16 cellular contexts compared by ENCODE assay signal in the genomic region with DNA sequence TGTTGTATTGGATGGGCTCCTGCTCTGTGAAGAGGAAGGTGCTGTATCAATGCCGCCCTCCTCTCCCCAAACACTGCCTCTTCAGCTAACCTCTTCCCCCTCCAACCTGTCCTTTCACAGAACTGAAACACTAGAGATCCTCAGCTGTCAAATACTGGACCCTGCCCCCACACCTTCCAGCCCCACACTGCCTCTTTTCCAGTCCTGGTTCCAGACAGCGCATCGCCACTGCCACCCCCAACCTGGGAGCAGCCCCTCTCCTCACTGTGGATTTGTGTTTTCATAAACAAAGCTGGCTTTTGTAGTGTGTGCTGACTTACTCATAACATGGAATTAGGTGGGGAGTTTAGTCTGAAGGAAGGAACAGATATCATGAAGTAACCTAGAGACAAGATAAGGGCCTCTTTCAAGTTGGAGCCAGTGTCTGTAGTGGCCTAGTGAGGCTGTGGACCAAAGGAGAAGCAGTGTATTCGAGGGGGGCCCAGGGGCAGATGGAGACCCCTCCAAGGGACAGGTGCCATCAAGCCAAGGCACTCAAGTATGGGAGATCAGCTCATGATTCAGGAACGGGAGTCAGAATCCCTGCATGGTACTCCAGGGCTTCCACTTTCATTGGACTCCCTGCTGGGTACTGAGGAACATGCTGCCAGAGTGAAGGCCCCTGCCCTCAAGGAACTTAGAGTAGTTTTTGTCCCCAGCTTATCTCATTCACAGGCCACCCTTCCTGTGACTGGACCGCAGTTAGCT. TPM values are rescaled to one million over a fixed set of nuclear protein-coding genes. Genes with fewer than 3 reads are reported as not detected.
DNase-seq lines count a peak whose midpoint lies in the region; ATAC-seq and TF ChIP-seq lines count a peak whose summit lies in the region.
"Had no signal": no experiment of that assay in that cellular context is flagged by ENCODE, and none has a peak within 500 bp of the region (broad histone marks: within the 10 kb centered on the region; RNA-seq: fewer than 3 reads in every experiment).

No MANE protein-coding gene starts in this region.

- no peak overlapping the region for H3K27ac Mint-ChIP-seq in activated T-helper 1 cell treated with anti-CD3 and anti-CD28 coated beads, Interleukin-12 subunit alpha, Interleukin-12 subunit beta, Interleukin-2, Interleukin-4 antibody, amounts not matched to agents 30 ng/mL and 10 ng/mL and 1 ng/mL, durations not matched to agents 14 hours and 24 hours and 36 hours
- no peak overlapping the region for H3K27ac Mint-ChIP-seq in effector memory CD8-positive, alpha-beta T cell
- H3K27ac Mint-ChIP-seq: activated CD8-positive, alpha-beta T cell treated with anti-CD3 and anti-CD28 coated beads, Interleukin-2, amount 10 ng/mL, durations not matched to agents 7 days and 5 days had no signal

- no peak for TF ChIP-seq POLR2A in heart left ventricle (IDR thresholded peaks at IDR 0.05)

- no peaks in the 10 kb centered on the region for H3K36me3 Mint-ChIP-seq in activated T-helper 1 cell treated with anti-CD3 and anti-CD28 coated beads, Interleukin-12 subunit alpha, Interleukin-12 subunit beta, Interleukin-2, Interleukin-4 antibody, amounts not matched to agents 30 ng/mL and 10 ng/mL and 1 ng/mL, durations not matched to agents 14 hours and 24 hours and 36 hours (ENCODE audit: low read depth)
- peaks cover 2% of the 10 kb centered on the region for H3K36me3 Mint-ChIP-seq in effector memory CD8-positive, alpha-beta T cell (ENCODE audit: insufficient read depth)

- intact Hi-C loops in heart left ventricle (cut with DNase I): no loop called here
- intact Hi-C loops in left ventricle myocardium superior (cut with micrococcal nuclease): no loop called here
- intact Hi-C loops in activated T-helper 1 cell treated with anti-CD3 and anti-CD28 coated beads, Interleukin-12 subunit alpha, Interleukin-12 subunit beta, Interleukin-2, Interleukin-4 antibody, amounts not matched to agents 30 ng/mL and 10 ng/mL and 1 ng/mL, durations not matched to agents 14 hours and 24 hours and 36 hours (cut with micrococcal nuclease): no loop called here

- H3K4me3 ChIP-seq in heart left ventricle (peak overlapping the region in 7 of 12 donors; percentile 57 to 80 (median 65)), iPS-18a (ENCODE audit: low read length) (peak overlapping the region; percentile 73), thoracic aorta (peak overlapping the region; percentile 84)
- H3K4me3 ChIP-seq: esophagus squamous epithelium, lung, testis had no signal

- TF ChIP-seq CTCF in heart left ventricle (IDR thresholded peaks at IDR 0.05) (no peak), thoracic aorta (IDR thresholded peaks at IDR 0.05) (no peak)

- peak overlapping the region in 6 of 12 donors; percentile 36 to 76 (median 66) for H3K27ac ChIP-seq in heart left ventricle
- H3K27ac ChIP-seq in iPS-18a (ENCODE audit: low read length): no peak overlapping the region
- H3K27ac ChIP-seq in thoracic aorta: peak overlapping the region; percentile 74 to 82
- H3K27ac ChIP-seq: esophagus squamous epithelium, testis had no signal

- peaks cover 6% of the 10 kb centered on the region for H3K4me1 Mint-ChIP-seq in activated T-helper 1 cell treated with anti-CD3 and anti-CD28 coated beads, Interleukin-12 subunit alpha, Interleukin-12 subunit beta, Interleukin-2, Interleukin-4 antibody, amounts not matched to agents 30 ng/mL and 10 ng/mL and 1 ng/mL, durations not matched to agents 14 hours and 24 hours and 36 hours (ENCODE audit: low read depth)
- H3K4me1 Mint-ChIP-seq in effector memory CD8-positive, alpha-beta T cell (ENCODE audit: low read depth in 2 of 2): peaks cover 4 to 5% of the 10 kb centered on the region in 2 donors

- ATAC-seq in heart left ventricle: no peak
- ATAC-seq in left ventricle myocardium superior: no peak
- ATAC-seq in thoracic aorta (ENCODE audit: insufficient number of reproducible peaks, low FRiP score, low read depth): no peak
- ATAC-seq in effector memory CD8-positive, alpha-beta T cell (replicated peaks): no peak
- ATAC-seq: activated CD8-positive, alpha-beta T cell treated with anti-CD3 and anti-CD28 coated beads, Interleukin-2, amount 10 ng/mL, durations not matched to agents 7 days and 5 days had no signal

- no peak for DNase-seq in heart left ventricle
- no peak for DNase-seq in left ventricle myocardium superior
- DNase-seq in activated T-helper 1 cell treated with anti-CD3 and anti-CD28 coated beads, Interleukin-12 subunit alpha, Interleukin-12 subunit beta, Interleukin-2, Interleukin-4 antibody, amounts not matched to agents 30 ng/mL and 10 ng/mL and 1 ng/mL, durations not matched to agents 14 hours and 24 hours and 36 hours (ENCODE audit: low spot score): no peak
- DNase-seq in thoracic aorta (ENCODE audit: low spot score): no peak
- no peak for DNase-seq in SIG-M5 (lab: John Stamatoyannopoulos, UW)
- no peak for DNase-seq in effector memory CD8-positive, alpha-beta T cell
- DNase-seq in dermis blood vessel endothelial cell: no peak
- DNase-seq: activated CD8-positive, alpha-beta T cell treated with anti-CD3 and anti-CD28 coated beads, Interleukin-2, amount 10 ng/mL, durations not matched to agents 7 days and 5 days; activated naive CD4-positive, alpha-beta T cell treated with Interleukin-2 at 50 U/mL for 16 hours; esophagus squamous epithelium; NCI-H2081; NK-92 treated with Interleukin-12 subunit alpha and Interleukin-12 subunit beta, amount 100 ng/mL, for 24 hours; stimulated activated CD4-positive, alpha-beta T cell treated with anti-CD3 and anti-CD28 coated beads, Interleukin-15, amount 100 ng/mL, for 24 hours; testis had no signal

- H3K27me3 ChIP-seq in heart left ventricle (peaks cover 0 to 52% (median 13%) of the 10 kb centered on the region in 9 donors), iPS-18a (ENCODE audit: control insufficient read depth, insufficient read depth, low read length) (peaks cover 86% of the 10 kb centered on the region), thoracic aorta (replicated peaks; ENCODE audit: insufficient read depth) (no peaks in the 10 kb centered on the region)
- H3K27me3 ChIP-seq: testis had no signal

- no peaks in the 10 kb centered on the region for H3K9me3 Mint-ChIP-seq in activated T-helper 1 cell treated with anti-CD3 and anti-CD28 coated beads, Interleukin-12 subunit alpha, Interleukin-12 subunit beta, Interleukin-2, Interleukin-4 antibody, amounts not matched to agents 30 ng/mL and 10 ng/mL and 1 ng/mL, durations not matched to agents 14 hours and 24 hours and 36 hours
- no peaks in the 10 kb centered on the region for H3K9me3 Mint-ChIP-seq in effector memory CD8-positive, alpha-beta T cell

- H3K27me3 Mint-ChIP-seq in activated T-helper 1 cell treated with anti-CD3 and anti-CD28 coated beads, Interleukin-12 subunit alpha, Interleukin-12 subunit beta, Interleukin-2, Interleukin-4 antibody, amounts not matched to agents 30 ng/mL and 10 ng/mL and 1 ng/mL, durations not matched to agents 14 hours and 24 hours and 36 hours (ENCODE audit: insufficient read depth): peaks cover 54% of the 10 kb centered on the region
- peaks cover 77 to 95% of the 10 kb centered on the region in 2 donors for H3K27me3 Mint-ChIP-seq in effector memory CD8-positive, alpha-beta T cell

- H3K4me1 ChIP-seq in heart left ventricle: peaks cover 0 to 73% (median 15%) of the 10 kb centered on the region in 12 donors
- peaks cover 37% of the 10 kb centered on the region for H3K4me1 ChIP-seq in iPS-18a (ENCODE audit: control insufficient read depth, low read depth, low read length)
- peaks cover 15 to 58% of the 10 kb centered on the region in 2 donors for H3K4me1 ChIP-seq in thoracic aorta (ENCODE audit: control insufficient read depth in 1 of 2, low read depth in 2 of 2)

- H3K9ac ChIP-seq in iPS-18a (ENCODE audit: low read length): no peak overlapping the region

- H3K4me3 Mint-ChIP-seq in activated T-helper 1 cell treated with anti-CD3 and anti-CD28 coated beads, Interleukin-12 subunit alpha, Interleukin-12 subunit beta, Interleukin-2, Interleukin-4 antibody, amounts not matched to agents 30 ng/mL and 10 ng/mL and 1 ng/mL, durations not matched to agents 14 hours and 24 hours and 36 hours: peak overlapping the region; percentile 50
- H3K4me3 Mint-ChIP-seq in effector memory CD8-positive, alpha-beta T cell: no peak overlapping the region
- H3K4me3 Mint-ChIP-seq: activated CD8-positive, alpha-beta T cell treated with anti-CD3 and anti-CD28 coated beads, Interleukin-2, amount 10 ng/mL, durations not matched to agents 7 days and 5 days had no signal

- H3K36me3 ChIP-seq in heart left ventricle (no peaks in the 10 kb centered on the region), iPS-18a (ENCODE audit: control insufficient read depth, low read depth, low read length) (no peaks in the 10 kb centered on the region), thoracic aorta (no peaks in the 10 kb centered on the region)
- H3K36me3 ChIP-seq: esophagus squamous epithelium had no signal

- H3K9me3 ChIP-seq in heart left ventricle: no peaks in the 10 kb centered on the region
- no peaks in the 10 kb centered on the region for H3K9me3 ChIP-seq in iPS-18a (ENCODE audit: control insufficient read depth, low read depth, low read length)
- H3K9me3 ChIP-seq in thoracic aorta: no peaks in the 10 kb centered on the region
- H3K9me3 ChIP-seq: esophagus squamous epithelium, testis had no signal

- 74 to 86% (median 83%) methylated on average over 6 of the region's 6 CpGs for WGBS in heart left ventricle, 4 donors

RNA-seq across cellular contexts. Expression of gene SCUBE3, which starts 2.1 kb away (rescaled TPM):
- 10 to 100 TPM in 2 of 9 donors, 1 to 10 TPM in 7; 1.7 to 18.7 (median 4.6) TPM for total RNA-seq in heart left ventricle
- 1 to 10 TPM in 1 of 2 donors, under 1 TPM in 1; 0.61 to 2.4 TPM for polyA plus RNA-seq in heart left ventricle
- total RNA-seq in left ventricle myocardium superior: 3.5 TPM
- 0.05 TPM in 1 of 2 replicates, not detected in the other for total RNA-seq in activated T-helper 1 cell treated with anti-CD3 and anti-CD28 coated beads, Interleukin-12 subunit alpha, Interleukin-12 subunit beta, Interleukin-2, Interleukin-4 antibody, amounts not matched to agents 30 ng/mL and 10 ng/mL and 1 ng/mL, durations not matched to agents 14 hours and 24 hours and 36 hours
- total RNA-seq in thoracic aorta: 100 to 1,000 TPM in 1 of 2 donors, 10 to 100 TPM in 1; 75.6 to 101 TPM
- 0.85 and 1.7 TPM in 2 replicates for total RNA-seq in dermis blood vessel endothelial cell

RNA-seq across cellular contexts. Expression of gene ZNF76, which starts 43.7 kb away (rescaled TPM):
- total RNA-seq in heart left ventricle (10 to 100 TPM; 26.2 to 46.1 (median 33.0) TPM), left ventricle myocardium superior (44.1 TPM), thoracic aorta (10 to 100 TPM; 46.8 to 47.0 TPM), dermis blood vessel endothelial cell (27.7 and 32.0 TPM in 2 replicates)
- 10 to 100 TPM; 20.2 to 42.3 TPM for polyA plus RNA-seq in heart left ventricle
- total RNA-seq in activated T-helper 1 cell treated with anti-CD3 and anti-CD28 coated beads, Interleukin-12 subunit alpha, Interleukin-12 subunit beta, Interleukin-2, Interleukin-4 antibody, amounts not matched to agents 30 ng/mL and 10 ng/mL and 1 ng/mL, durations not matched to agents 14 hours and 24 hours and 36 hours: 32.8 and 33.1 TPM in 2 replicates
